ENCODE assay signal across 8 cellular contexts in the genomic region with DNA sequence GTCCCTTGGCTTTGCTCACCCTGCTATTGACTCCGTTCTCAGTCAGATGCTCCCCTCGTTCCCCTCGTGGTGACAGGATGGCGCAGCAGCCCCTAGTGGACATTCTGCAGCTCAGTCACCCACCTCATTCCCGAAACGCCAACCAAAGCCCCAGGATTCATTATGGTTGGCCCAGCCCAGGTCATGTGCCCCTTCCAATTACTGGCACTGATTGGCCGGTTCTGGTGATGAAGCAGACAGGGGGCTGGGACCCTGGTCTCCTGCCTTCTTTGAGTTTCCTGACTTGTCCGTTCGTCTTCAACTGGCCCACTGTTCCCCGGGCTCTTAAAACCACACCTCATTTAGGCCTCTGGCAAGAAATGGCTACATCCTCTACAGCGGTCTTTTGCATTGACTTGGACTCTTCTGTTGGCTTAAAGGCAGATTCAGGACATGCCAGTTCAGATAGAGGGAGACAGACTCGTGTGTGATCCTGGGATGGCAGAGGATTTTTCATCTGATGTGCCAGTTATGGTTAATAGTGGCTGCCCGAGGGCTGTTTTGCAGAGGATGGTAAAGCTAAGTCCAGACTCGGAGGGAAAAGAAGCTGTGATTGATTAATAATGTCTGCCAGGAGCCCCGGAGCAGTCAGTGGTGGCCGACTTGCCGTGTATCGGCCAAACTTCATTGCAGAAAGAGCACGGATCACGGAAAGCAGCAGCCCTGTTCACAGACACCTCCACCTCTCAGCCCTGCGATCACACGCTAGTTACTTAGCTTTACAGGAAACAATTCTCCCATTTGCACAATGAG. TPM values are rescaled to one million over a fixed set of nuclear protein-coding genes. Genes with fewer than 3 reads are reported as not detected.
DNase-seq lines count a peak whose midpoint lies in the region; ATAC-seq and TF ChIP-seq lines count a peak whose summit lies in the region.

No MANE protein-coding gene starts in this region.

- TF ChIP-seq CTCF in Loucy (conservative IDR thresholded peaks at IDR 0.05; ENCODE audit: low read length) = peak; percentile 39
- TF ChIP-seq CTCF in prostate gland (IDR thresholded peaks at IDR 0.05) = no peak

- H3K27me3 ChIP-seq in CD8-positive, alpha-beta memory T cell (ENCODE audit: insufficient read depth, low read length, poor library complexity, severe bottlenecking) = no peaks in the 10 kb centered on the region
- no peaks in the 10 kb centered on the region for H3K27me3 ChIP-seq in Loucy (ENCODE audit: insufficient read depth, low read length, poor library complexity, severe bottlenecking)
- no peaks in the 10 kb centered on the region for H3K27me3 ChIP-seq in skeletal muscle tissue (ENCODE audit: control insufficient read depth in 3 of 3, insufficient read depth in 3 of 3, low read length in 3 of 3)
- no peaks in the 10 kb centered on the region for H3K27me3 ChIP-seq in prostate gland (replicated peaks; ENCODE audit: insufficient read depth)

- no peak overlapping the region for H2AFZ ChIP-seq in Loucy (ENCODE audit: low read length)

- H3K9ac ChIP-seq in Loucy (ENCODE audit: low read depth, low read length, poor library complexity, severe bottlenecking) (no peak overlapping the region), skeletal muscle tissue (ENCODE audit: low read depth in 1 of 3, low read length in 3 of 3) (peak overlapping the region in 1 of 3 donors; percentile 50)

- peaks cover 7 to 10% of the 10 kb centered on the region in 2 donors for H3K27me3 Mint-ChIP-seq in CD8-positive, alpha-beta memory T cell
- H3K27me3 Mint-ChIP-seq in activated naive CD8-positive, alpha-beta T cell = peaks cover under 1% of the 10 kb centered on the region

- peaks cover 2 to 15% (median 7%) of the 10 kb centered on the region in 5 donors for H3K9me3 Mint-ChIP-seq in CD8-positive, alpha-beta memory T cell
- H3K9me3 Mint-ChIP-seq in activated naive CD8-positive, alpha-beta T cell (ENCODE audit: low read depth) = peaks cover 13% of the 10 kb centered on the region

- H3F3A ChIP-seq in Loucy (ENCODE audit: low read depth) = no peaks in the 10 kb centered on the region

- ATAC-seq in HG02763 (IDR thresholded peaks at IDR 0.05; ENCODE audit: unreplicated experiment) = no peak

- CTCF ChIA-PET in CD8-positive, alpha-beta memory T cell (lab: Charles Lee) = interaction anchor here (2.0 kb wide), 1 partner anchor 13 kb away, joined by 12 read pairs; no protein-coding TSS in a partner anchor

- peak overlapping the region in 5 of 7 donors; percentile 6 to 87 (median 67) for H3K4me3 Mint-ChIP-seq in CD8-positive, alpha-beta memory T cell
- H3K4me3 Mint-ChIP-seq in activated naive CD8-positive, alpha-beta T cell = peak overlapping the region; percentile 84

- H3K4me1 ChIP-seq in CD8-positive, alpha-beta memory T cell (ENCODE audit: insufficient read depth, low read length) = no peaks in the 10 kb centered on the region
- H3K4me1 ChIP-seq in Loucy (ENCODE audit: insufficient read depth, low read length, poor library complexity, severe bottlenecking) (no peaks in the 10 kb centered on the region), skeletal muscle tissue (ENCODE audit: control insufficient read depth in 3 of 3, insufficient read depth in 3 of 3, low read length in 3 of 3) (no peaks in the 10 kb centered on the region), prostate gland (replicated peaks) (no peaks in the 10 kb centered on the region)

- H3K4me2 ChIP-seq in Loucy (ENCODE audit: low read depth, low read length, poor library complexity, severe bottlenecking) = no peak overlapping the region

- POLR2A ChIA-PET in CD8-positive, alpha-beta memory T cell (lab: Charles Lee) = interaction anchor here (1.0 kb wide), 1 partner anchor 434 kb away, joined by 3 read pairs; no protein-coding TSS in a partner anchor

- no peaks in the 10 kb centered on the region for H4K20me1 ChIP-seq in Loucy (ENCODE audit: insufficient read depth, low read length, poor library complexity, severe bottlenecking)

- DNase-seq in CD8-positive, alpha-beta memory T cell = peak in 4 of 5 donors; percentile 29 to 61 (median 57)
- DNase-seq in iPS DF 19.7 (ENCODE audit: low read depth, low spot score) (peak; percentile 92), GDM1 (lab: John Stamatoyannopoulos, UW) (no peak), prostate gland (ENCODE audit: low spot score) (no peak)

- H3K4me1 Mint-ChIP-seq in CD8-positive, alpha-beta memory T cell = no peaks in the 10 kb centered on the region
- H3K4me1 Mint-ChIP-seq in activated naive CD8-positive, alpha-beta T cell (ENCODE audit: low read depth) = no peaks in the 10 kb centered on the region

- 82% methylated on average over 22 of the region's 22 CpGs for WGBS in prostate gland

- peak overlapping the region; percentile 29 for H3K27ac ChIP-seq in CD8-positive, alpha-beta memory T cell (ENCODE audit: low read depth, low read length)
- H3K27ac ChIP-seq in skeletal muscle tissue (ENCODE audit: low read depth, low read length) (no peak overlapping the region), prostate gland (no peak overlapping the region)

- no peaks in the 10 kb centered on the region for H3K79me2 ChIP-seq in Loucy (ENCODE audit: insufficient read depth, low read length)

- intact Hi-C loops in prostate gland (cut with DNase I) = no loop called here

- H3K36me3 Mint-ChIP-seq in CD8-positive, alpha-beta memory T cell = peaks cover 0 to 15% (median 3%) of the 10 kb centered on the region in 3 donors
- peaks cover 4% of the 10 kb centered on the region for H3K36me3 Mint-ChIP-seq in activated naive CD8-positive, alpha-beta T cell

- no peaks in the 10 kb centered on the region for H3K9me3 ChIP-seq in CD8-positive, alpha-beta memory T cell (ENCODE audit: low read length)
- H3K9me3 ChIP-seq in Loucy (ENCODE audit: insufficient read depth, low read depth, low read length) (peaks cover 8% of the 10 kb centered on the region; the same call in 1 of the 2 replicates), skeletal muscle tissue (ENCODE audit: control insufficient read depth in 3 of 3, low read length in 3 of 3) (peaks cover 0 to under 1% (median 0%) of the 10 kb centered on the region in 3 donors), prostate gland (no peaks in the 10 kb centered on the region)

- H3K4me3 ChIP-seq in CD8-positive, alpha-beta memory T cell (ENCODE audit: low read length) = peak overlapping the region; percentile 62
- H3K4me3 ChIP-seq in Loucy (ENCODE audit: low read length, poor library complexity, severe bottlenecking) (no peak overlapping the region), skeletal muscle tissue (ENCODE audit: low read length in 3 of 3) (peak overlapping the region; percentile 53 to 72 (median 66)), prostate gland (no peak overlapping the region)

- H3K36me3 ChIP-seq in CD8-positive, alpha-beta memory T cell (ENCODE audit: insufficient read depth, low read length) = no peaks in the 10 kb centered on the region
- H3K36me3 ChIP-seq in Loucy (ENCODE audit: insufficient read depth, low read length) = no peaks in the 10 kb centered on the region
- no peaks in the 10 kb centered on the region for H3K36me3 ChIP-seq in skeletal muscle tissue (ENCODE audit: control insufficient read depth in 3 of 3, insufficient read depth in 3 of 3, low read length in 3 of 3)
- no peaks in the 10 kb centered on the region for H3K36me3 ChIP-seq in prostate gland

- no peaks in the 10 kb centered on the region for H3K9me2 ChIP-seq in Loucy (replicated peaks; ENCODE audit: low read depth, low read length)

- H3K27ac Mint-ChIP-seq in CD8-positive, alpha-beta memory T cell = peak overlapping the region in 5 of 8 donors; percentile 12 to 96 (median 74)
- peak overlapping the region; percentile 46 for H3K27ac Mint-ChIP-seq in activated naive CD8-positive, alpha-beta T cell

- no peak for TF ChIP-seq POLR2A in prostate gland (IDR thresholded peaks at IDR 0.05)

RNA-seq across cellular contexts. Expression of a gene that starts 37.8 kb away (rescaled TPM):
- total RNA-seq in CD8-positive, alpha-beta memory T cell = 10 to 100 TPM; 25.8 to 26.6 TPM
- polyA plus RNA-seq in CD8-positive, alpha-beta memory T cell = 22.9 TPM
- total RNA-seq in skeletal muscle tissue (14.6 TPM), prostate gland (10 to 100 TPM; 15.0 to 15.1 TPM)

RNA-seq across cellular contexts. Expression of a gene that starts 38.1 kb away (rescaled TPM):
- total RNA-seq in CD8-positive, alpha-beta memory T cell = 10 to 100 TPM; 38.8 to 38.9 TPM
- 44.0 TPM for polyA plus RNA-seq in CD8-positive, alpha-beta memory T cell
- total RNA-seq in skeletal muscle tissue (14.6 TPM), prostate gland (10 to 100 TPM; 41.1 to 53.2 TPM)

Comparison
In these comparisons a context has a peak if more than half of its experiments do, and no peak if none do; other contexts are left out.
1. DNase-seq: peak in CD8-positive, alpha-beta memory T cell (4 of 5) and iPS DF 19.7 (single experiment); none in GDM1 (single experiment) and prostate gland (single experiment).
2. H3K4me3 ChIP-seq: peak in CD8-positive, alpha-beta memory T cell (single experiment) and skeletal muscle tissue (3 of 3); none in Loucy (single experiment) and prostate gland (0 of 2).